In genomic region chr19:12703056-12703455, GRCh38 we compare ENCODE assay signal across 10 cellular contexts. TPM values are rescaled to one million over a fixed set of nuclear protein-coding genes. Genes with fewer than 3 reads are reported as not detected.
DNase-seq lines count a peak whose midpoint lies in the region; ATAC-seq and TF ChIP-seq lines count a peak whose summit lies in the region.
"Had no signal": no experiment of that assay in that cellular context is flagged by ENCODE, and none has a peak within 500 bp of the region (broad histone marks: within the 10 kb centered on the region; RNA-seq: fewer than 3 reads in every experiment).

No MANE protein-coding gene starts in this region.

- no peak overlapping the region for H4K5ac ChIP-seq in mesendoderm (ENCODE audit: low read length)

- H3K27ac ChIP-seq in mesendoderm (ENCODE audit: low read depth, low read length): no peak overlapping the region
- H3K27ac ChIP-seq: BLaER1 treated with 17β-estradiol and CSF1 and Interleukin-3, amounts not matched to agents 10 nM and 100 nM; HL-60 had no signal

- H3K9me3 Mint-ChIP-seq in activated naive CD8-positive, alpha-beta T cell treated with anti-CD3 and anti-CD28 coated beads, Interleukin-2, amount 10 ng/mL, durations not matched to agents 7 days and 5 days: no peaks in the 10 kb centered on the region

- TF ChIP-seq CTCF in GM10266 (IDR thresholded peaks at IDR 0.05; ENCODE audit: control insufficient read depth, insufficient read depth, low read depth, missing control alignments): no peak

- H3K4me1 ChIP-seq in mesendoderm (ENCODE audit: control insufficient read depth, low read depth, low read length): no peaks in the 10 kb centered on the region

- H3K79me2 ChIP-seq in mesendoderm (ENCODE audit: control insufficient read depth, insufficient read depth, low read length): no peaks in the 10 kb centered on the region

- no peak overlapping the region for H3K18ac ChIP-seq in mesendoderm (ENCODE audit: low read length)

- H3K79me1 ChIP-seq in mesendoderm (ENCODE audit: low read length): peaks cover 4% of the 10 kb centered on the region

- no peak overlapping the region for H3K23ac ChIP-seq in mesendoderm (ENCODE audit: low read length)

- H3K4me2 ChIP-seq in mesendoderm (ENCODE audit: low read length): no peak overlapping the region
- H3K4me2 ChIP-seq: BLaER1 treated with 17β-estradiol and CSF1 and Interleukin-3, amounts not matched to agents 10 nM and 100 nM had no signal

- H3K4me3 Mint-ChIP-seq in activated naive CD8-positive, alpha-beta T cell treated with anti-CD3 and anti-CD28 coated beads, Interleukin-2, amount 10 ng/mL, durations not matched to agents 7 days and 5 days: no peak overlapping the region

- H3K36me3 Mint-ChIP-seq in activated naive CD8-positive, alpha-beta T cell treated with anti-CD3 and anti-CD28 coated beads, Interleukin-2, amount 10 ng/mL, durations not matched to agents 7 days and 5 days: peaks cover 17% of the 10 kb centered on the region

- H3K4ac ChIP-seq in mesendoderm (ENCODE audit: low read depth, low read length): no peak overlapping the region

- POLR2A ChIA-PET in activated naive CD8-positive, alpha-beta T cell treated with anti-CD3 and anti-CD28 coated beads, Interleukin-2, amount 10 ng/mL, durations not matched to agents 7 days and 5 days (lab: Charles Lee): interaction anchor here (0.5 kb wide), 1 partner anchor 102 kb away, joined by 3 read pairs; no protein-coding TSS in a partner anchor

- no peak overlapping the region for H2AK5ac ChIP-seq in mesendoderm (ENCODE audit: low read length)

- no peak overlapping the region for H2BK120ac ChIP-seq in mesendoderm (ENCODE audit: low read depth, low read length)

- no peak overlapping the region for H3K4me3 ChIP-seq in mesendoderm (ENCODE audit: low read length)
- H3K4me3 ChIP-seq: BLaER1 treated with 17β-estradiol and CSF1 and Interleukin-3, amounts not matched to agents 10 nM and 100 nM had no signal

- peak; percentile 19 for ATAC-seq in activated naive CD8-positive, alpha-beta T cell treated with anti-CD3 and anti-CD28 coated beads, Interleukin-2, amount 10 ng/mL, durations not matched to agents 7 days and 5 days (ENCODE audit: low read depth)
- ATAC-seq in HG03159 (IDR thresholded peaks at IDR 0.05; ENCODE audit: unreplicated experiment): no peak

- no peaks in the 10 kb centered on the region for H3K27me3 ChIP-seq in mesendoderm (ENCODE audit: insufficient read depth, low read length, poor library complexity)
- H3K27me3 ChIP-seq: BLaER1 treated with 17β-estradiol and CSF1 and Interleukin-3, amounts not matched to agents 10 nM and 100 nM had no signal

- no CpG with 5 or more reads among the region's 9 CpGs for WGBS in mesendoderm (ENCODE audit: extremely low coverage, insufficient coverage, low lambda C conversion rate)

- H3K9ac ChIP-seq in mesendoderm (ENCODE audit: low read length): no peak overlapping the region
- H3K9ac ChIP-seq: BLaER1 treated with 17β-estradiol and CSF1 and Interleukin-3, amounts not matched to agents 10 nM and 100 nM had no signal

- H2BK5ac ChIP-seq in mesendoderm (ENCODE audit: low read length): no peak overlapping the region

- H3K27ac Mint-ChIP-seq in activated naive CD8-positive, alpha-beta T cell treated with anti-CD3 and anti-CD28 coated beads, Interleukin-2, amount 10 ng/mL, durations not matched to agents 7 days and 5 days: no peak overlapping the region

- no peak overlapping the region for H4K8ac ChIP-seq in mesendoderm (ENCODE audit: low read depth, low read length)

- no peak overlapping the region for H3K56ac ChIP-seq in mesendoderm (ENCODE audit: low read length)

- H3K27me3 Mint-ChIP-seq in activated naive CD8-positive, alpha-beta T cell treated with anti-CD3 and anti-CD28 coated beads, Interleukin-2, amount 10 ng/mL, durations not matched to agents 7 days and 5 days: no peaks in the 10 kb centered on the region

- DNase-seq in NCI-H748 (lab: John Stamatoyannopoulos, UW; ENCODE audit: unreplicated experiment) (peak; percentile 12), NCI-H748 treated with DMSO at 0.1 percent for 48 hours (lab: John Stamatoyannopoulos, UW) (no peak), NCI-H1048 (lab: John Stamatoyannopoulos, UW) (peak; percentile 47), mesendoderm (peak; percentile 97), GM10266 (ENCODE audit: extremely low spot score) (no peak), cortex of kidney (lab: John Stamatoyannopoulos, UW) (no peak)
- no peak for DNase-seq in activated naive CD8-positive, alpha-beta T cell treated with anti-CD3 and anti-CD28 coated beads, Interleukin-2, amount 10 ng/mL, durations not matched to agents 7 days and 5 days

- peaks cover 2% of the 10 kb centered on the region for H3K4me1 Mint-ChIP-seq in activated naive CD8-positive, alpha-beta T cell treated with anti-CD3 and anti-CD28 coated beads, Interleukin-2, amount 10 ng/mL, durations not matched to agents 7 days and 5 days

- H3K36me3 ChIP-seq in mesendoderm (ENCODE audit: control insufficient read depth, insufficient read depth, low read length): peaks cover 26% of the 10 kb centered on the region

- H2BK15ac ChIP-seq in mesendoderm (replicated peaks; ENCODE audit: low read depth): no peak overlapping the region

RNA-seq across cellular contexts. Expression of gene FBXW9, which starts 6.6 kb away (rescaled TPM):
- total RNA-seq in activated naive CD8-positive, alpha-beta T cell treated with anti-CD3 and anti-CD28 coated beads, Interleukin-2, amount 10 ng/mL, durations not matched to agents 7 days and 5 days: 1 to 10 TPM; 4.9 to 5.3 TPM
- polyA plus RNA-seq in mesendoderm (2013, experiment 1 of 2): 5.2 TPM
- 5.0 TPM for polyA plus RNA-seq in mesendoderm (2013, experiment 2 of 2)

RNA-seq across cellular contexts. Expression of gene GNG14, which starts 15.3 kb away (rescaled TPM):
- total RNA-seq in activated naive CD8-positive, alpha-beta T cell treated with anti-CD3 and anti-CD28 coated beads, Interleukin-2, amount 10 ng/mL, durations not matched to agents 7 days and 5 days: not detected
- not detected for polyA plus RNA-seq in mesendoderm (2013, experiment 1 of 2)
- not detected for polyA plus RNA-seq in mesendoderm (2013, experiment 2 of 2)

RNA-seq across cellular contexts. Expression of gene TNPO2, which starts 20.7 kb away (rescaled TPM):
- total RNA-seq in activated naive CD8-positive, alpha-beta T cell treated with anti-CD3 and anti-CD28 coated beads, Interleukin-2, amount 10 ng/mL, durations not matched to agents 7 days and 5 days: 10 to 100 TPM; 80.8 to 81.9 TPM
- polyA plus RNA-seq in mesendoderm (2013, experiment 1 of 2): 56.3 TPM
- polyA plus RNA-seq in mesendoderm (2013, experiment 2 of 2): 56.2 TPM

RNA-seq across cellular contexts. Expression of gene DHPS, which starts 21.4 kb away (rescaled TPM):
- total RNA-seq in activated naive CD8-positive, alpha-beta T cell treated with anti-CD3 and anti-CD28 coated beads, Interleukin-2, amount 10 ng/mL, durations not matched to agents 7 days and 5 days: 100 to 1,000 TPM; 148 to 149 TPM
- polyA plus RNA-seq in mesendoderm (2013, experiment 1 of 2): 55.1 TPM
- polyA plus RNA-seq in mesendoderm (2013, experiment 2 of 2): 50.3 TPM

RNA-seq across cellular contexts. Expression of gene TRIR, which starts 31.4 kb away (rescaled TPM):
- total RNA-seq in activated naive CD8-positive, alpha-beta T cell treated with anti-CD3 and anti-CD28 coated beads, Interleukin-2, amount 10 ng/mL, durations not matched to agents 7 days and 5 days: 100 to 1,000 TPM; 213 to 214 TPM
- 212 TPM for polyA plus RNA-seq in mesendoderm (2013, experiment 1 of 2)
- 193 TPM for polyA plus RNA-seq in mesendoderm (2013, experiment 2 of 2)

Comparison
In these comparisons a context has a peak if more than half of its experiments do, and no peak if none do; other contexts are left out.
1. DNase-seq: peak in NCI-H748 (single experiment), NCI-H1048 (single experiment) and mesendoderm (single experiment); none in NCI-H748 treated with DMSO at 0.1 percent for 48 hours (single experiment), activated naive CD8-positive, alpha-beta T cell treated with anti-CD3 and anti-CD28 coated beads, Interleukin-2, amount 10 ng/mL, durations not matched to agents 7 days and 5 days (single experiment), GM10266 (single experiment) and cortex of kidney (single experiment).